In the genomic region with DNA sequence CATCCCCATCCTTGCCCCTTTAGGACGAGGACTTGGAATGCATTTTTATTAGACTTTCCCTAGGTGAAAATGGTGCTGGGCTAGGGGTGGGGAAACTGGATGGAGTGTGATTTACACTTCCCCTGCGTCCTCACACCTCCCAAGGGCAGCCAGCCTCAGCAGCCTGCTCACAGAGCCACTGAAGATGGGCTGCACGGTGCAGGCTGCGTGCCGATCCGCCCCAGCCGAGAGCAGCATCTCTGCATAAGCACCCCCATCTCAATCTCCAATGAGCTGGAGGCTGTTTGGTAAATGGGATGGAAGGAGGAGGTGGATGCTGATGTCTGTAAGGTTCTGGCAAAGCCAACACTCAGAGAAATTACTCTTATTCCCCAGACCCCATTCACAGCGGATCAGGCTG, we compare ENCODE assay signal across 6 cellular contexts.
"Had no signal": no experiment of that assay in that cellular context is flagged by ENCODE, and none has a peak within 500 bp of the region (broad histone marks: within the 10 kb centered on the region; RNA-seq: fewer than 3 reads in every experiment).

No MANE protein-coding gene starts in this region.

- FAIRE-seq: HTR-8/SVneo had no signal

- H3K9ac ChIP-seq: GM23248 had no signal

- H3K27ac ChIP-seq: GM23248 had no signal

- DNase-seq: GM23248, GOT3, H7, IMR-90 had no signal

- H3K36me3 ChIP-seq: HAP-1 had no signal

- H3K4me1 ChIP-seq: HAP-1 had no signal

- H2AFZ ChIP-seq: GM23248 had no signal

- H3K9me3 ChIP-seq: HAP-1 had no signal

- H3K4me3 ChIP-seq: GM23248, HAP-1 had no signal
